ENCODE assay signal across 8 cellular contexts in genomic region chr6:75748743-75749538, GRCh38. TPM values are rescaled to one million over a fixed set of nuclear protein-coding genes. Genes with fewer than 3 reads are reported as not detected.
A peak's percentile ranks its signal among the peaks of the same experiment; 100 is the strongest.
DNase-seq lines count a peak whose midpoint lies in the region; ATAC-seq and TF ChIP-seq lines count a peak whose summit lies in the region.

MYO6 (plus strand) TSS chr6:75749239; CDS start chr6:75817548, 68,309 bp downstream.

- peak within 1 kb of the TSS; percentile 95 for H3K4me3 Mint-ChIP-seq in activated naive CD8-positive, alpha-beta T cell

- H3K9me3 ChIP-seq in Peyer's patch: no peaks in the 10 kb centered on the region

- H3K36me3 Mint-ChIP-seq in activated naive CD8-positive, alpha-beta T cell: no peaks in the 10 kb centered on the region

- H3K4me3 ChIP-seq in Peyer's patch (peak within 1 kb of the TSS; percentile 68 to 93 (median 92)), urinary bladder (ENCODE audit: low read depth, low read length) (peak within 1 kb of the TSS; percentile 98)

- no peak for TF ChIP-seq CTCF in Peyer's patch (IDR thresholded peaks at IDR 0.05)

- H3K9me3 Mint-ChIP-seq in activated naive CD8-positive, alpha-beta T cell (ENCODE audit: low read depth): no peaks in the 10 kb centered on the region

- H3K27me3 ChIP-seq in Peyer's patch: no peaks in the 10 kb centered on the region

- H3K4me1 ChIP-seq in Peyer's patch (peaks cover 0 to 20% (median 0%) of the 10 kb centered on the region in 4 donors), urinary bladder (ENCODE audit: insufficient read depth) (no peaks in the 10 kb centered on the region)

- H3K27me3 Mint-ChIP-seq in activated naive CD8-positive, alpha-beta T cell: peaks cover 26% of the 10 kb centered on the region

- intact Hi-C loops in head of caudate nucleus (cut with DNase I): loop anchor here (10.0 kb wide), 1 partner anchor 144 kb away; the partner anchor contains the start of gene SENP6

- peaks cover 9% of the 10 kb centered on the region for H3K4me1 Mint-ChIP-seq in activated naive CD8-positive, alpha-beta T cell (ENCODE audit: low read depth)

- H3K27ac ChIP-seq in Peyer's patch (peak within 1 kb of the TSS; percentile 62 to 95 (median 88)), urinary bladder (ENCODE audit: low read depth) (peak within 1 kb of the TSS; percentile 89)

- H3K36me3 ChIP-seq in Peyer's patch (no peaks in the 10 kb centered on the region), urinary bladder (ENCODE audit: insufficient read depth) (no peaks in the 10 kb centered on the region)

- under 1% methylated on average over 97 of the region's 97 CpGs for WGBS in urinary bladder

- no peak within 1 kb of the TSS for H3K27ac Mint-ChIP-seq in activated naive CD8-positive, alpha-beta T cell

- ATAC-seq in GM19397 (IDR thresholded peaks at IDR 0.05; ENCODE audit: unreplicated experiment) (peak; percentile 88), HG03460 (IDR thresholded peaks at IDR 0.05; ENCODE audit: unreplicated experiment) (peak; percentile 74)

- peak; percentile 91 to 96 for TF ChIP-seq POLR2A in Peyer's patch (IDR thresholded peaks at IDR 0.05)

- peak; percentile 81 for DNase-seq in COLO668 (lab: John Stamatoyannopoulos, UW; ENCODE audit: unreplicated experiment)
- DNase-seq in Peyer's patch: peak; percentile 30 to 90 (median 85)
- peak; percentile 38 to 92 (median 84) for DNase-seq in head of caudate nucleus
- DNase-seq in occipital lobe (lab: John Stamatoyannopoulos, UW): peak; percentile 61

RNA-seq across cellular contexts. Expression of gene MYO6, which starts in this region (rescaled TPM):
- total RNA-seq in Peyer's patch: 10 to 100 TPM; 60.2 to 89.1 (median 76.2) TPM
- total RNA-seq in occipital lobe: 15.8 TPM
- 33.2 TPM for total RNA-seq in urinary bladder
- polyA plus RNA-seq in urinary bladder: 12.4 TPM

Comparison
In these comparisons a context has a peak if more than half of its experiments do, and no peak if none do; other contexts are left out.
1. Peak in every context shown above with its lines: DNase-seq, ATAC-seq, H3K4me3 ChIP-seq and H3K27ac ChIP-seq.